ENCODE assay signal across 8 cellular contexts in the genomic region with DNA sequence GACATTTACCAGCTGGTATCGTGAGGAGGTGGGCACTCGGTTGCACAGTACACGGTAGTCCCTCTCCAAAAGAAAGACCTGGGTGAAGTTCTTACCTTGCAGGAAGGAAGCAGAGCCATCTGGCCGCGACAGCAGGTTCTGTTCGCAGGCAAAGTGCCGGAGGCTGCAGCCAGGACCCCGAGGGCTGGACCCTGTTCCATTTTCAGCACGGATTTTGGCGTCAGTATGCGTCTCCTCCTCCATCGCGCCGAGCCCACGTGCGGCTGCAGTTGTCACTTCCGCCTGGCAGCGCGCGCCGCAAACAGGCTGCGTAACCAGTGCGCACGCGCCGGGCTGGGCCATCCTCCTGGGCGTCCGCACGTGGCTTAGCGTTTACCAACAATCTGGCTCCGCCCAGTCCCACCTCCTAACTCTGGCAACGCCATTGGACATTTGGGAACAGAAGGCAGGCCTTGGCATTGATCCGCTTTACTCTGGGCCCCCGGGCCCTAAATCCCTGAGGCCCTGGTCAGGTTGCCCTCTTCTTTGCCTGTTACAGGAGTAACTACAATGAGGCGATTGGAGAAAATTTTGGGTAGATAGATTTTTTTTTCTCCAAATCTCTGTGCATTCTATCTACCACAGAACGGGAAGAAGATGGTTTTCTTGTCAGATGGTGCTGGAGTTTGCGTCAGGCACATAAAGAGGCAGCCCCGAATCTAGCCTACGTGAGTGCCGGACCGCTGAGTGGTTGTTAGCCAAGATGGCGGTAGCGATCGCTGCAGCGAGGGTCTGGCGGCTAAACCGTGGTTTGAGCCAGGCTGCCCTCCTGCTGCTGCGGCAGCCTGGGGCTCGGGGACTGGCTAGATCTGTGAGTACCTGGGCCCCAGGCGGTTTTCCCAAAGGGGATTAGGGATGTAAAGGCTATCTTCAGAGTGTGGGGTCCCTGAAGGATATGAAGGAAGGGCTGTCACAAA. TPM values are rescaled to one million over a fixed set of nuclear protein-coding genes. Genes with fewer than 3 reads are reported as not detected.
DNase-seq lines count a peak whose midpoint lies in the region; ATAC-seq and TF ChIP-seq lines count a peak whose summit lies in the region.

TSS of gene BCKDHA (plus strand) at position 733 of the 956 bp plus-strand sequence. CDS start at position 743, 10 bp downstream.
TSS of gene EXOSC5 (minus strand) at position 274 of the 956 bp plus-strand sequence. CDS start at position 243, 31 bp downstream.

- peak; percentile 9 for TF ChIP-seq CTCF in left ventricle myocardium inferior (IDR thresholded peaks at IDR 0.05; ENCODE audit: borderline replicate concordance)
- no peak for TF ChIP-seq CTCF in progenitor cell of endocrine pancreas (IDR thresholded peaks at IDR 0.05; ENCODE audit: unreplicated experiment)

- no peaks in the 10 kb centered on the region for H3K27me3 ChIP-seq in left ventricle myocardium inferior (ENCODE audit: low read depth)

- DNase-seq in NCI-H187 (lab: John Stamatoyannopoulos, UW), result peak; percentile 100
- peak; percentile 98 to 100 (median 99) for DNase-seq in T-helper 2 cell
- peak; percentile 99 for DNase-seq in left ventricle myocardium inferior
- peak; percentile 98 for DNase-seq in progenitor cell of endocrine pancreas (ENCODE audit: low spot score, unreplicated experiment)
- peak; percentile 99 for DNase-seq in ureter (ENCODE audit: low spot score)

- H3K4me1 ChIP-seq in left ventricle myocardium inferior, result peaks cover 68% of the 10 kb centered on the region

- H3K4me3 ChIP-seq in left ventricle myocardium inferior, result peak within 1 kb of the TSS; percentile 99

- intact Hi-C loops in left ventricle myocardium inferior (cut with micrococcal nuclease), result no loop called here

- peak within 1 kb of the TSS; percentile 100 for H3K4me3 Mint-ChIP-seq in progenitor cell of endocrine pancreas (ENCODE audit: low read depth)

- H3K27me3 Mint-ChIP-seq in progenitor cell of endocrine pancreas, result no peaks in the 10 kb centered on the region

- peak within 1 kb of the TSS; percentile 100 for H3K27ac Mint-ChIP-seq in progenitor cell of endocrine pancreas

- H3K36me3 Mint-ChIP-seq in progenitor cell of endocrine pancreas (ENCODE audit: insufficient read depth), result no peaks in the 10 kb centered on the region

- ATAC-seq in GM18498 (IDR thresholded peaks at IDR 0.05; ENCODE audit: unreplicated experiment) (peak; percentile 91), HG02938 (IDR thresholded peaks at IDR 0.05; ENCODE audit: unreplicated experiment) (peak; percentile 74)

- H3K27ac ChIP-seq in angular gyrus (ENCODE audit: low read depth, low read length), result peak within 1 kb of the TSS; percentile 95
- peak within 1 kb of the TSS; percentile 96 for H3K27ac ChIP-seq in left ventricle myocardium inferior (replicated peaks)

- no peaks in the 10 kb centered on the region for H3K9me3 ChIP-seq in left ventricle myocardium inferior (replicated peaks)

- peaks cover 5% of the 10 kb centered on the region for H3K36me3 ChIP-seq in left ventricle myocardium inferior

- no peaks in the 10 kb centered on the region for H3K9me3 Mint-ChIP-seq in progenitor cell of endocrine pancreas (ENCODE audit: low read depth)

- peaks cover 24% of the 10 kb centered on the region for H3K4me1 Mint-ChIP-seq in progenitor cell of endocrine pancreas (ENCODE audit: low read depth)

RNA-seq across cellular contexts. Expression of gene BCKDHA, which starts in this region (rescaled TPM):
- total RNA-seq in left ventricle myocardium inferior (51.0 TPM), progenitor cell of endocrine pancreas (15.2 and 16.3 TPM in 2 replicates), ureter (19.8 TPM)

RNA-seq across cellular contexts. Expression of gene EXOSC5, which starts in this region (rescaled TPM):
- total RNA-seq in left ventricle myocardium inferior, result 17.4 TPM
- 15.4 and 17.0 TPM in 2 replicates for total RNA-seq in progenitor cell of endocrine pancreas
- total RNA-seq in ureter, result 21.6 TPM

Comparison
In these comparisons a context has a peak if more than half of its experiments do, and no peak if none do; other contexts are left out.
1. Peak in every context shown above with its lines: DNase-seq, ATAC-seq, H3K4me3 ChIP-seq and H3K27ac ChIP-seq.